In genomic region chr13:113428871-113429607, GRCh38 we compare ENCODE assay signal across 1 cellular context.
TF ChIP-seq lines count a peak whose summit lies in the region.

No MANE protein-coding gene starts in this region.

TF ChIP-seq in H1, 55 proteins besides CTCF, POLR2A, EP300 and RAD21:
- TF ChIP-seq RNF2 (IDR thresholded peaks at IDR 0.05; ENCODE audit: borderline replicate concordance, low read depth, low read length, missing control alignments, poor library complexity, severe bottlenecking) (no peak), CHD1 (IDR thresholded peaks at IDR 0.05; ENCODE audit: low read depth, low read length) (no peak), TAF1 (IDR thresholded peaks at IDR 0.05; ENCODE audit: low read depth, low read length) (no peak), CBX8 (IDR thresholded peaks at IDR 0.05; ENCODE audit: borderline replicate concordance, low read depth, low read length) (no peak), USF2 (IDR thresholded peaks at IDR 0.05; ENCODE audit: low read length) (no peak), PHF8 (conservative IDR thresholded peaks at IDR 0.05; ENCODE audit: low read depth, low read length) (no peak), SUZ12 (IDR thresholded peaks at IDR 0.05; ENCODE audit: low read length) (no peak), CTBP2 (IDR thresholded peaks at IDR 0.05; ENCODE audit: borderline replicate concordance, insufficient read depth, insufficient read length, low read length) (no peak), SP2 (IDR thresholded peaks at IDR 0.05; ENCODE audit: low read length) (no peak), GABPA (IDR thresholded peaks at IDR 0.05; ENCODE audit: borderline replicate concordance, insufficient read depth, low read length) (no peak), ZNF274 (IDR thresholded peaks at IDR 0.05; ENCODE audit: borderline replicate concordance, extremely low read depth, low read length) (no peak), KDM5A (IDR thresholded peaks at IDR 0.05; ENCODE audit: low read length) (no peak), CEBPB (IDR thresholded peaks at IDR 0.05; ENCODE audit: low read depth, low read length) (no peak), ATF3 (IDR thresholded peaks at IDR 0.05; ENCODE audit: insufficient read depth, low read depth, low read length) (no peak), POLR2AphosphoS5 (IDR thresholded peaks at IDR 0.05; ENCODE audit: low read depth, low read length) (no peak)
